Comparison of ENCODE assay signal across 8 cellular contexts in the genomic region with DNA sequence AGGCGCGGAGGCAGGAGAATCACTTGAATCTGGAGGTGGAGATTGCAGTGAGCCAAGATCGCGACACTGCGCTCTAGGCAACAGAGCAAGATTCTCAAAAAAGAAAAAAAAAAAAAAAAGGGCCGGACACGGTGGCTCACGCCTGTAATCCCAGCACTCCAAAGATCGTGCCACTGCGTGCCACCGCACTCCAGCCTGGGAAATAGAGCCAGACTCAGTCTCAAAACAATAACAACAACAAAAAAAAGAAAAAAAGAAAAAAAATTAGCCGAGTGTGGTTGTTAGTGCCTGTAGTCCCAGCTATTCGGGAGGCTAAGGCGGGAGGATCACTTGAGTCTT. TPM values are rescaled to one million over a fixed set of nuclear protein-coding genes. Genes with fewer than 3 reads are reported as not detected.
DNase-seq lines count a peak whose midpoint lies in the region; ATAC-seq and TF ChIP-seq lines count a peak whose summit lies in the region.

No MANE protein-coding gene starts in this region.

- H3K27ac Mint-ChIP-seq in activated CD4-positive, alpha-beta memory T cell treated with anti-CD3 and anti-CD28 coated beads, Interleukin-2, amount 10 ng/mL, durations not matched to agents 7 days and 5 days: no peak overlapping the region

- CTCF ChIA-PET in SK-N-SH (lab: Yijun Ruan, JAX): interaction anchor here (1.6 kb wide), 1 partner anchor 10 kb away, joined by 3 read pairs; no protein-coding TSS in a partner anchor
- CTCF ChIA-PET in activated CD4-positive, alpha-beta memory T cell treated with anti-CD3 and anti-CD28 coated beads, Interleukin-2, amount 10 ng/mL, durations not matched to agents 7 days and 5 days (lab: Charles Lee): interaction anchor here (1.6 kb wide), 1 partner anchor 212 kb away, joined by 11 read pairs; no protein-coding TSS in a partner anchor

- H3K4me1 ChIP-seq in SK-N-SH (ENCODE audit: control insufficient read depth in 1 of 2, insufficient read depth in 2 of 2, low read depth in 1 of 2, low read length in 1 of 2) (peaks cover 10 to 13% of the 10 kb centered on the region in 2 experiments; a peak in 3 of 4 replicates), smooth muscle cell (ENCODE audit: low read depth) (peaks cover 14% of the 10 kb centered on the region)

- peaks cover under 1% of the 10 kb centered on the region for H3K27me3 Mint-ChIP-seq in activated CD4-positive, alpha-beta memory T cell treated with anti-CD3 and anti-CD28 coated beads, Interleukin-2, amount 10 ng/mL, durations not matched to agents 7 days and 5 days

- TF ChIP-seq RAD21 in SK-N-SH (IDR thresholded peaks at IDR 0.05; ENCODE audit: low read length): no peak

- TF ChIP-seq EP300 in SK-N-SH (IDR thresholded peaks at IDR 0.05; ENCODE audit: borderline replicate concordance in 1 of 2, low read depth in 1 of 2, low read length in 1 of 2): no peak

- no peaks in the 10 kb centered on the region for H3K9me3 ChIP-seq in SK-N-SH
- H3K9me3 ChIP-seq in smooth muscle cell (replicated peaks; ENCODE audit: low read depth): no peaks in the 10 kb centered on the region

- POLR2A ChIA-PET in SK-N-SH (lab: Yijun Ruan, JAX): no interaction called here
- POLR2A ChIA-PET in activated CD4-positive, alpha-beta memory T cell treated with anti-CD3 and anti-CD28 coated beads, Interleukin-2, amount 10 ng/mL, durations not matched to agents 7 days and 5 days (lab: Charles Lee): interaction anchor here (0.7 to 1.5 kb wide), 2 partner anchors 9 to 700 kb away, joined by 3 to 10 read pairs; a partner anchor contains a TSS

- DNase-seq in SK-N-SH (no peak), fibroblast of pulmonary artery (ENCODE audit: low read depth) (no peak), smooth muscle cell (lab: John Stamatoyannopoulos, UW; ENCODE audit: unreplicated experiment) (no peak), NCI-H1092 treated with DMSO at 0.1 percent for 48 hours (lab: John Stamatoyannopoulos, UW) (no peak), NCI-H2196 (lab: John Stamatoyannopoulos, UW; ENCODE audit: unreplicated experiment) (no peak)
- no peak for DNase-seq in activated CD4-positive, alpha-beta memory T cell treated with anti-CD3 and anti-CD28 coated beads, Interleukin-2, amount 10 ng/mL, durations not matched to agents 7 days and 5 days

- H3K9ac ChIP-seq in SK-N-SH (no peak overlapping the region), smooth muscle cell (ENCODE audit: low read depth) (no peak overlapping the region)

- peak overlapping the region; percentile 98 for H3K4me3 Mint-ChIP-seq in activated CD4-positive, alpha-beta memory T cell treated with anti-CD3 and anti-CD28 coated beads, Interleukin-2, amount 10 ng/mL, durations not matched to agents 7 days and 5 days

- no peaks in the 10 kb centered on the region for H3K9me3 Mint-ChIP-seq in activated CD4-positive, alpha-beta memory T cell treated with anti-CD3 and anti-CD28 coated beads, Interleukin-2, amount 10 ng/mL, durations not matched to agents 7 days and 5 days

- peaks cover 32% of the 10 kb centered on the region for H4K20me1 ChIP-seq in SK-N-SH (ENCODE audit: insufficient read depth)
- H4K20me1 ChIP-seq in smooth muscle cell (ENCODE audit: low read depth): peaks cover 34% of the 10 kb centered on the region

- no peaks in the 10 kb centered on the region for H3K27me3 ChIP-seq in SK-N-SH (ENCODE audit: insufficient read depth)
- no peaks in the 10 kb centered on the region for H3K27me3 ChIP-seq in smooth muscle cell (ENCODE audit: low read depth)

- H2AFZ ChIP-seq in SK-N-SH (ENCODE audit: low read depth) (peak overlapping the region; percentile 73), smooth muscle cell (ENCODE audit: low read depth) (peak overlapping the region; percentile 74)

- H3K79me2 ChIP-seq in SK-N-SH (ENCODE audit: insufficient read depth) (peaks cover 32% of the 10 kb centered on the region), smooth muscle cell (ENCODE audit: low read depth) (peaks cover 24% of the 10 kb centered on the region)

- H3K9me2 ChIP-seq in SK-N-SH: no peaks in the 10 kb centered on the region

- peaks cover 40% of the 10 kb centered on the region for H3K4me1 Mint-ChIP-seq in activated CD4-positive, alpha-beta memory T cell treated with anti-CD3 and anti-CD28 coated beads, Interleukin-2, amount 10 ng/mL, durations not matched to agents 7 days and 5 days

- H3F3A ChIP-seq in SK-N-SH (replicated peaks; ENCODE audit: insufficient read depth) (peaks cover 51% of the 10 kb centered on the region), smooth muscle cell (ENCODE audit: low read depth) (peaks cover 26% of the 10 kb centered on the region)

- H3K4me3 ChIP-seq in SK-N-SH (ENCODE audit: low read depth in 2 of 2, low read length in 1 of 2): no peak overlapping the region; a peak in 1 of 4 replicates
- peak overlapping the region; percentile 95 for H3K4me3 ChIP-seq in fibroblast of pulmonary artery (replicated peaks; ENCODE audit: low read depth, low read length)
- peak overlapping the region; percentile 87 for H3K4me3 ChIP-seq in smooth muscle cell

- H3K36me3 Mint-ChIP-seq in activated CD4-positive, alpha-beta memory T cell treated with anti-CD3 and anti-CD28 coated beads, Interleukin-2, amount 10 ng/mL, durations not matched to agents 7 days and 5 days (ENCODE audit: low read depth): peaks cover 45% of the 10 kb centered on the region

- H3K27ac ChIP-seq in SK-N-SH (ENCODE audit: low read depth in 2 of 2, low read length in 1 of 2) (no peak overlapping the region), smooth muscle cell (ENCODE audit: low read depth) (no peak overlapping the region)

- H3K36me3 ChIP-seq in SK-N-SH (replicated peaks in 1 of 2; ENCODE audit: control insufficient read depth in 1 of 2, insufficient read depth in 2 of 2, low read length in 1 of 2): peaks cover 33% of the 10 kb centered on the region in 2 experiments
- H3K36me3 ChIP-seq in smooth muscle cell (ENCODE audit: low read depth): peaks cover 9% of the 10 kb centered on the region

- no peak for TF ChIP-seq CTCF in SK-N-SH (IDR thresholded peaks at IDR 0.05)
- no peak for TF ChIP-seq CTCF in fibroblast of pulmonary artery (IDR thresholded peaks at IDR 0.05; ENCODE audit: low read length, missing control alignments)
- no peak for TF ChIP-seq CTCF in smooth muscle cell (IDR thresholded peaks at IDR 0.05; ENCODE audit: borderline replicate concordance, insufficient read depth, poor library complexity, severe bottlenecking)

- ATAC-seq in SK-N-SH treated with all-trans-retinoic acid at 6 μM for 48 hours (no peak), GM21367 (IDR thresholded peaks at IDR 0.05; ENCODE audit: unreplicated experiment) (no peak)

- H3K4me2 ChIP-seq in SK-N-SH (no peak overlapping the region), smooth muscle cell (no peak overlapping the region)

- 93% methylated on average over 14 of the region's 14 CpGs for WGBS in SK-N-SH (ENCODE audit: low lambda C conversion rate)
- WGBS in smooth muscle cell (ENCODE audit: low lambda C conversion rate): 93% methylated on average over 14 of the region's 14 CpGs

TF ChIP-seq in SK-N-SH, 30 proteins besides CTCF, POLR2A, EP300 and RAD21:
- TF ChIP-seq GATA2 (CRISPR knock-in tag; IDR thresholded peaks at IDR 0.05): no peak

TF ChIP-seq in SK-N-SH treated with all-trans-retinoic acid at 6 μM for 48 hours, 23 proteins besides CTCF, POLR2A, EP300 and RAD21 (continues in another document):
- TF ChIP-seq, protein P1, sequence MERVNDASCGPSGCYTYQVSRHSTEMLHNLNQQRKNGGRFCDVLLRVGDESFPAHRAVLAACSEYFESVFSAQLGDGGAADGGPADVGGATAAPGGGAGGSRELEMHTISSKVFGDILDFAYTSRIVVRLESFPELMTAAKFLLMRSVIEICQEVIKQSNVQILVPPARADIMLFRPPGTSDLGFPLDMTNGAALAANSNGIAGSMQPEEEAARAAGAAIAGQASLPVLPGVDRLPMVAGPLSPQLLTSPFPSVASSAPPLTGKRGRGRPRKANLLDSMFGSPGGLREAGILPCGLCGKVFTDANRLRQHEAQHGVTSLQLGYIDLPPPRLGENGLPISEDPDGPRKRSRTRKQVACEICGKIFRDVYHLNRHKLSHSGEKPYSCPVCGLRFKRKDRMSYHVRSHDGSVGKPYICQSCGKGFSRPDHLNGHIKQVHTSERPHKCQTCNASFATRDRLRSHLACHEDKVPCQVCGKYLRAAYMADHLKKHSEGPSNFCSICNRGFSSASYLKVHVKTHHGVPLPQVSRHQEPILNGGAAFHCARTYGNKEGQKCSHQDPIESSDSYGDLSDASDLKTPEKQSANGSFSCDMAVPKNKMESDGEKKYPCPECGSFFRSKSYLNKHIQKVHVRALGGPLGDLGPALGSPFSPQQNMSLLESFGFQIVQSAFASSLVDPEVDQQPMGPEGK (CRISPR knock-in tag; IDR thresholded peaks at IDR 0.05; ENCODE audit: borderline replicate concordance): no peak

RNA-seq across cellular contexts. Expression of a gene that starts 0.5 kb away (rescaled TPM):
- 2,073 and 2,479 TPM in 2 replicates for polyA plus RNA-seq in SK-N-SH (2012; rRNA removed)
- polyA plus RNA-seq in SK-N-SH (2012; cell fraction: cytosol; rRNA removed): 2,881 and 3,723 TPM in 2 replicates
- 553 and 707 TPM in 2 replicates for polyA plus RNA-seq in SK-N-SH (2012; cell fraction: nucleus; rRNA removed)
- total RNA-seq in activated CD4-positive, alpha-beta memory T cell treated with anti-CD3 and anti-CD28 coated beads, Interleukin-2, amount 10 ng/mL, durations not matched to agents 7 days and 5 days: 100 to 1,000 TPM; 911 to 941 TPM
- 1,517 and 1,797 TPM in 2 replicates for total RNA-seq in smooth muscle cell
- polyA plus RNA-seq in smooth muscle cell: 333 and 366 TPM in 2 replicates

RNA-seq across cellular contexts. Expression of a gene that starts 8.9 kb away (rescaled TPM):
- 47.8 and 48.3 TPM in 2 replicates for polyA plus RNA-seq in SK-N-SH (2012; rRNA removed)
- polyA plus RNA-seq in SK-N-SH (2012; cell fraction: cytosol; rRNA removed): 52.2 and 55.5 TPM in 2 replicates
- polyA plus RNA-seq in SK-N-SH (2012; cell fraction: nucleus; rRNA removed): 30.4 and 37.8 TPM in 2 replicates
- 10 to 100 TPM; 88.1 to 92.3 TPM for total RNA-seq in activated CD4-positive, alpha-beta memory T cell treated with anti-CD3 and anti-CD28 coated beads, Interleukin-2, amount 10 ng/mL, durations not matched to agents 7 days and 5 days
- total RNA-seq in smooth muscle cell: 73.7 and 77.2 TPM in 2 replicates
- 44.6 and 60.7 TPM in 2 replicates for polyA plus RNA-seq in smooth muscle cell

RNA-seq across cellular contexts. Expression of a gene that starts 27.6 kb away (rescaled TPM):
- polyA plus RNA-seq in SK-N-SH (2012; rRNA removed) (9.3 and 14.6 TPM in 2 replicates), smooth muscle cell (6.6 and 16.4 TPM in 2 replicates)
- 6.3 and 7.8 TPM in 2 replicates for polyA plus RNA-seq in SK-N-SH (2012; cell fraction: cytosol; rRNA removed)
- polyA plus RNA-seq in SK-N-SH (2012; cell fraction: nucleus; rRNA removed): 62.9 and 77.2 TPM in 2 replicates
- 10 to 100 TPM; 37.5 to 39.4 TPM for total RNA-seq in activated CD4-positive, alpha-beta memory T cell treated with anti-CD3 and anti-CD28 coated beads, Interleukin-2, amount 10 ng/mL, durations not matched to agents 7 days and 5 days
- total RNA-seq in smooth muscle cell: 14.7 and 16.9 TPM in 2 replicates

Comparison
In these comparisons a context has a peak if more than half of its experiments do, and no peak if none do; other contexts are left out.
1. H3K4me3 ChIP-seq: peak in fibroblast of pulmonary artery (single experiment) and smooth muscle cell (single experiment); none in SK-N-SH (0 of 2).